ENCODE assay signal across 16 cellular contexts in the genomic region with DNA sequence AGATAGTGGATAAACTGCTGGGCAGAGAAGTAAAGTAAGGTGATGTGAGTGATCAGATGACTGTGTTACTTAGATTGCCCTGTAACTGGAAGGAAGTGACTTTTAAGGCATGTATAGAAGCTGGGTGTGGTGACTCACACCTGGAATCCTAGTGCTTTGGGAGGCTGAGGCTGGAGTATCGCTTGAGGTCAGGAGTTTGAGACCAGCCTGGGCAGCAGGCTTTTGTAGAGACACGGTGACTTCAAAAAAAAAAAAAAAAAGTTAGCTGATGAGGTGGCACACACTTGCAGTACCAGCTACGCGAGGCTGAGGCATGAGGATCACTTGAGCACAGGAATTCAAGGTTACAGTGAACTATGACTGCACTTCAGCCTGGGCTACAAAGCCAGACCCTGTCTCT. TPM values are rescaled to one million over a fixed set of nuclear protein-coding genes. Genes with fewer than 3 reads are reported as not detected.
A peak's percentile ranks its signal among the peaks of the same experiment; 100 is the strongest.
DNase-seq lines count a peak whose midpoint lies in the region; FAIRE-seq and TF ChIP-seq lines count a peak whose summit lies in the region.
"Had no signal": no experiment of that assay in that cellular context is flagged by ENCODE, and none has a peak within 500 bp of the region (broad histone marks: within the 10 kb centered on the region; RNA-seq: fewer than 3 reads in every experiment).

No MANE protein-coding gene starts in this region.

- no peaks in the 10 kb centered on the region for H3K27me3 ChIP-seq in brain microvascular endothelial cell (replicated peaks)
- H3K27me3 ChIP-seq: breast epithelium, MG63, ovary had no signal

- H3K4me3 ChIP-seq in brain microvascular endothelial cell (ENCODE audit: low read depth, low read length): no peak overlapping the region
- H3K4me3 ChIP-seq: breast epithelium, GM12878, HAP-1, MG63, ovary had no signal

- no peak overlapping the region for H3K4me3 Mint-ChIP-seq in activated CD4-positive, alpha-beta T cell treated with anti-CD3 and anti-CD28 coated beads, Interleukin-2, amount 10 ng/mL, durations not matched to agents 7 days and 5 days
- H3K4me3 Mint-ChIP-seq in activated naive CD8-positive, alpha-beta T cell: peak overlapping the region; percentile 52
- H3K4me3 Mint-ChIP-seq in neural crest cell: peak overlapping the region; percentile 51

- no peak for TF ChIP-seq POLR2A in GM12891 (IDR thresholded peaks at IDR 0.05; ENCODE audit: low read depth, low read length)

- POLR2A ChIA-PET in activated CD4-positive, alpha-beta T cell treated with anti-CD3 and anti-CD28 coated beads, Interleukin-2, amount 10 ng/mL, durations not matched to agents 7 days and 5 days (lab: Charles Lee): interaction anchor here (0.6 kb wide), 1 partner anchor 72 kb away, joined by 4 read pairs; no protein-coding TSS in a partner anchor

- FAIRE-seq in GM12891 (lab: Jason Lieb, UNC): no peak
- FAIRE-seq: GM12878 had no signal

- H3K27me3 Mint-ChIP-seq in activated CD4-positive, alpha-beta T cell treated with anti-CD3 and anti-CD28 coated beads, Interleukin-2, amount 10 ng/mL, durations not matched to agents 7 days and 5 days: no peaks in the 10 kb centered on the region
- no peaks in the 10 kb centered on the region for H3K27me3 Mint-ChIP-seq in activated naive CD8-positive, alpha-beta T cell
- peaks cover 6% of the 10 kb centered on the region for H3K27me3 Mint-ChIP-seq in neural crest cell (ENCODE audit: low read depth)

- CTCF ChIA-PET in activated CD4-positive, alpha-beta T cell treated with anti-CD3 and anti-CD28 coated beads, Interleukin-2, amount 10 ng/mL, durations not matched to agents 7 days and 5 days (lab: Charles Lee): interaction anchor here (0.6 to 1.2 kb wide), 3 partner anchors 30 to 152 kb away, joined by 3 to 4 read pairs (median 3); a partner anchor contains a TSS

- TF ChIP-seq CTCF in neural crest cell (conservative IDR thresholded peaks at IDR 0.05) (no peak), brain microvascular endothelial cell (IDR thresholded peaks at IDR 0.05; ENCODE audit: low read depth, low read length, missing control alignments) (no peak)

- in situ Hi-C loops in brain microvascular endothelial cell (cut with HindIII; ENCODE audit: low pct_ligation_motif_present, low sequenced_read_pairs): no loop called here

- peak overlapping the region; percentile 86 for H3K27ac Mint-ChIP-seq in activated CD4-positive, alpha-beta T cell treated with anti-CD3 and anti-CD28 coated beads, Interleukin-2, amount 10 ng/mL, durations not matched to agents 7 days and 5 days
- peak overlapping the region; percentile 73 for H3K27ac Mint-ChIP-seq in activated naive CD8-positive, alpha-beta T cell
- no peak overlapping the region for H3K27ac Mint-ChIP-seq in neural crest cell (ENCODE audit: unreplicated experiment)

- H3K4me1 Mint-ChIP-seq in activated CD4-positive, alpha-beta T cell treated with anti-CD3 and anti-CD28 coated beads, Interleukin-2, amount 10 ng/mL, durations not matched to agents 7 days and 5 days: peaks cover 63% of the 10 kb centered on the region
- peaks cover 56% of the 10 kb centered on the region for H3K4me1 Mint-ChIP-seq in activated naive CD8-positive, alpha-beta T cell (ENCODE audit: low read depth)
- H3K4me1 Mint-ChIP-seq in neural crest cell: peaks cover 36% of the 10 kb centered on the region

- no peak overlapping the region for H3K27ac ChIP-seq in brain microvascular endothelial cell
- H3K27ac ChIP-seq: breast epithelium, ovary had no signal

- H3K36me3 Mint-ChIP-seq in activated CD4-positive, alpha-beta T cell treated with anti-CD3 and anti-CD28 coated beads, Interleukin-2, amount 10 ng/mL, durations not matched to agents 7 days and 5 days (ENCODE audit: low read depth): peaks cover 12% of the 10 kb centered on the region
- H3K36me3 Mint-ChIP-seq in activated naive CD8-positive, alpha-beta T cell: peaks cover 8% of the 10 kb centered on the region
- no peaks in the 10 kb centered on the region for H3K36me3 Mint-ChIP-seq in neural crest cell (ENCODE audit: low read depth)

- no peak for DNase-seq in activated CD4-positive, alpha-beta T cell treated with anti-CD3 and anti-CD28 coated beads, Interleukin-2, amount 10 ng/mL, durations not matched to agents 7 days and 5 days
- no peak for DNase-seq in activated CD4-positive, alpha-beta T cell treated with anti-CD3 and anti-CD28 coated beads, Interleukin-2, amount 50 U/mL, for 1 hour
- DNase-seq in RKO (ENCODE audit: low spot score): peak; percentile 80
- no peak for DNase-seq in neural crest cell (ENCODE audit: low read depth, low spot score)
- no peak for DNase-seq in GM12891 (ENCODE audit: insufficient read length, low spot score)
- DNase-seq in brain microvascular endothelial cell: no peak
- no peak for DNase-seq in GM19238 (ENCODE audit: insufficient read length, low spot score)
- DNase-seq: activated gamma-delta T cell treated with Interleukin-2 at 50 U/mL for 16 hours, left cardiac atrium, MG63, NCI-H2171, ovary had no signal

- no peaks in the 10 kb centered on the region for H3K36me3 ChIP-seq in brain microvascular endothelial cell (replicated peaks)
- H3K36me3 ChIP-seq: breast epithelium, HAP-1, MG63, ovary had no signal

- H3K9me3 Mint-ChIP-seq in activated CD4-positive, alpha-beta T cell treated with anti-CD3 and anti-CD28 coated beads, Interleukin-2, amount 10 ng/mL, durations not matched to agents 7 days and 5 days: no peaks in the 10 kb centered on the region
- no peaks in the 10 kb centered on the region for H3K9me3 Mint-ChIP-seq in activated naive CD8-positive, alpha-beta T cell (ENCODE audit: low read depth)
- peaks cover 2% of the 10 kb centered on the region for H3K9me3 Mint-ChIP-seq in neural crest cell

TF ChIP-seq in GM12891, 5 proteins besides CTCF, POLR2A, EP300 and RAD21:
- no peak for TF ChIP-seq POLR2AphosphoS5 (IDR thresholded peaks at IDR 0.05; ENCODE audit: low read depth, low read length)

RNA-seq across cellular contexts. Expression of a gene that starts 2.3 kb away (rescaled TPM):
- 10 to 100 TPM; 36.0 to 39.9 TPM for total RNA-seq in activated CD4-positive, alpha-beta T cell treated with anti-CD3 and anti-CD28 coated beads, Interleukin-2, amount 10 ng/mL, durations not matched to agents 7 days and 5 days
- total RNA-seq in neural crest cell: 29.5 and 31.7 TPM in 2 replicates
- polyA plus RNA-seq in GM12891 (2012; ENCODE audit: low read depth, missing spikeins): 24.4 TPM

RNA-seq across cellular contexts. Expression of a gene that starts 3.0 kb away (rescaled TPM):
- total RNA-seq in activated CD4-positive, alpha-beta T cell treated with anti-CD3 and anti-CD28 coated beads, Interleukin-2, amount 10 ng/mL, durations not matched to agents 7 days and 5 days: 10 to 100 TPM; 10.8 to 11.5 TPM
- total RNA-seq in neural crest cell: 8.7 and 9.9 TPM in 2 replicates
- polyA plus RNA-seq in GM12891 (2012; ENCODE audit: low read depth, missing spikeins): 19.0 TPM

RNA-seq across cellular contexts. Expression of a gene that starts 29.5 kb away (rescaled TPM):
- 10 to 100 TPM; 25.7 to 27.4 TPM for total RNA-seq in activated CD4-positive, alpha-beta T cell treated with anti-CD3 and anti-CD28 coated beads, Interleukin-2, amount 10 ng/mL, durations not matched to agents 7 days and 5 days
- 21.2 and 24.5 TPM in 2 replicates for total RNA-seq in neural crest cell
- polyA plus RNA-seq in GM12891 (2012; ENCODE audit: low read depth, missing spikeins): 3.8 TPM

RNA-seq across cellular contexts. Expression of a gene that starts 51.3 kb away (rescaled TPM):
- 100 to 1,000 TPM; 210 to 235 TPM for total RNA-seq in activated CD4-positive, alpha-beta T cell treated with anti-CD3 and anti-CD28 coated beads, Interleukin-2, amount 10 ng/mL, durations not matched to agents 7 days and 5 days
- total RNA-seq in neural crest cell: 308 and 323 TPM in 2 replicates
- polyA plus RNA-seq in GM12891 (2012; ENCODE audit: low read depth, missing spikeins): 289 TPM
